In the genomic region with DNA sequence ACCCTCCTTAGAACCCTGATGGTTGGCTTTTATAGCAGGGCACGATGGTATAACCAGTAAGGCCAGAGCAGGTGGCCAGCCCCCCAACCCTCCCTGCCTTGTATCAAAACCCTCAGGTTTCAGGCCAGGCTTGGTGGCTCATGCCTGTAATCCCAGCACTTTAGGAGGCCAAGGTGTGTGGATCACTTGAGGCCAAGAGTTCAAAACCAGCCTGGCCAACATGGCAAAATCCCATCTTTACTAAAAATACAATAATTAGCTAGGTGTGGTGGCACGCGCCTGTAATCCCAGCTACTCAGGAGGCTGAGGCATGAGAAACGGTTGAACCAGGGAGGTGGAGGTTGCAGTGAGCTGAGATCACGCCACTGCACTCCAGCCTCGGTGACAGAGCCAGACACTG, we compare ENCODE assay signal across 3 cellular contexts. TPM values are rescaled to one million over a fixed set of nuclear protein-coding genes. Genes with fewer than 3 reads are reported as not detected.
"Had no signal": no experiment of that assay in that cellular context is flagged by ENCODE, and none has a peak within 500 bp of the region (broad histone marks: within the 10 kb centered on the region; RNA-seq: fewer than 3 reads in every experiment).

No MANE protein-coding gene starts in this region.

RNA-seq across cellular contexts. Expression of a gene that starts 50.0 kb away (rescaled TPM):
- total RNA-seq: HT-29, K562 had no signal
- polyA plus RNA-seq: IgD-negative memory B cell had no signal
